ENCODE assay signal across 1 cellular context in the genomic region with DNA sequence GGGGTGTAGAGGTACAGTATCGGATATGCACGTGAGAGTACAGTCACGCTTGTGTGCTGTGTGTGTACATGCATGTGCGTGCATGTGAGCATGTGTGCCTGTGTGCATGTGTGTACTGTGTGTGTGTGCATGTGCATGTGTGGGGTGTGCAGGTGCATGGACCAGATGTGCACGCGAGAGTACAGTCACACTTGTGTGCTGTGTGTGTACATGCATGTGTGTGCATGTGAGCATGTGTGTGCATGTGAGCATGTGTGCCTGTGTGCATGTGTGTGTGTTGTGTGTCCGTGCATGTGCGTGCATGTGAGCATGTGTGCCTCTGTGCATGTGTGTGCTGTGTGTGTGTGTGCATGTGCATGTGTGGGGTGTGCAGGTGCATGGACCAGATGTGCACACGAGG.
TF ChIP-seq lines count a peak whose summit lies in the region.

No MANE protein-coding gene starts in this region.

TF ChIP-seq in IMR-90, 13 proteins besides CTCF, POLR2A, EP300 and RAD21:
- TF ChIP-seq RCOR1 (IDR thresholded peaks at IDR 0.05; ENCODE audit: insufficient replicate concordance, low read length) (no peak), SMC3 (IDR thresholded peaks at IDR 0.05; ENCODE audit: low read depth, low read length) (no peak)
